Comparison of ENCODE assay signal across 8 cellular contexts in genomic region chr7:155299539-155300202, GRCh38. TPM values are rescaled to one million over a fixed set of nuclear protein-coding genes. Genes with fewer than 3 reads are reported as not detected.
DNase-seq lines count a peak whose midpoint lies in the region; ATAC-seq and TF ChIP-seq lines count a peak whose summit lies in the region.

No MANE protein-coding gene starts in this region.

- no peaks in the 10 kb centered on the region for H3K4me1 ChIP-seq in NT2/D1 (ENCODE audit: insufficient read depth, insufficient read length)

- no peak for ATAC-seq in GM21619 (IDR thresholded peaks at IDR 0.05; ENCODE audit: unreplicated experiment)
- ATAC-seq in HG03432 (IDR thresholded peaks at IDR 0.05; ENCODE audit: unreplicated experiment): no peak

- H3K9ac ChIP-seq in NT2/D1 (ENCODE audit: insufficient read length, low read depth): peak overlapping the region; percentile 93

- H3K9me3 Mint-ChIP-seq in mesothelial cell of epicardium: peaks cover under 1% of the 10 kb centered on the region

- peaks cover 15% of the 10 kb centered on the region for H3K36me3 Mint-ChIP-seq in mesothelial cell of epicardium

- DNase-seq in GM12865 (ENCODE audit: low read depth) (peak; percentile 40), NT2/D1 (ENCODE audit: low read depth, low spot score) (no peak), caudate nucleus (lab: John Stamatoyannopoulos, UW) (peak in 3 of 61 donors; percentile 34 to 58 (median 35)), mesothelial cell of epicardium (ENCODE audit: low spot score in 2 of 2, unreplicated experiment in 2 of 2) (no peak), EL (no peak), NCI-H345 (lab: John Stamatoyannopoulos, UW) (no peak)

- no peaks in the 10 kb centered on the region for H3K27me3 Mint-ChIP-seq in mesothelial cell of epicardium (ENCODE audit: low read depth)

- H3K9me3 ChIP-seq in NT2/D1 (ENCODE audit: insufficient read depth, low read length): no peaks in the 10 kb centered on the region; the same call in 1 of the 2 replicates

- peak overlapping the region; percentile 91 for H3K27ac Mint-ChIP-seq in mesothelial cell of epicardium

- peak overlapping the region; percentile 86 for H3K4me3 Mint-ChIP-seq in mesothelial cell of epicardium

- peak overlapping the region; percentile 91 for H3K27ac ChIP-seq in caudate nucleus (ENCODE audit: low read depth, low read length)

- no peak for TF ChIP-seq CTCF in GM12865 (IDR thresholded peaks at IDR 0.05; ENCODE audit: insufficient read depth, low read depth, low read length, missing control alignments)
- TF ChIP-seq CTCF in mesothelial cell of epicardium (IDR thresholded peaks at IDR 0.05; ENCODE audit: unreplicated experiment): no peak

- H3K4me3 ChIP-seq in GM12865 (ENCODE audit: low read depth, low read length) (peak overlapping the region; percentile 96), NT2/D1 (ENCODE audit: insufficient read length, low read depth) (peak overlapping the region; percentile 94)

- peaks cover 40% of the 10 kb centered on the region for H3K4me1 Mint-ChIP-seq in mesothelial cell of epicardium

- H3K36me3 ChIP-seq in NT2/D1 (ENCODE audit: insufficient read depth, insufficient read length, low read length): peaks cover 38% of the 10 kb centered on the region

- no peaks in the 10 kb centered on the region for H3K27me3 ChIP-seq in NT2/D1 (ENCODE audit: insufficient read depth, insufficient read length)

RNA-seq across cellular contexts. Expression of gene INSIG1, which starts 2.0 kb away (rescaled TPM):
- 38.2 to 44.3 TPM (median 39.1 TPM) in 3 replicates for total RNA-seq in mesothelial cell of epicardium
